ENCODE assay signal across 9 cellular contexts in genomic region chr17:64492481-64493109, GRCh38. TPM values are rescaled to one million over a fixed set of nuclear protein-coding genes. Genes with fewer than 3 reads are reported as not detected.
DNase-seq lines count a peak whose midpoint lies in the region; ATAC-seq and TF ChIP-seq lines count a peak whose summit lies in the region.
"Had no signal": no experiment of that assay in that cellular context is flagged by ENCODE, and none has a peak within 500 bp of the region (broad histone marks: within the 10 kb centered on the region; RNA-seq: fewer than 3 reads in every experiment).

No MANE protein-coding gene starts in this region.

- no peak overlapping the region for H3K9ac ChIP-seq in IMR-90 (ENCODE audit: low read depth, low read length)

- in situ Hi-C loops in IMR-90 (cut with MboI; ENCODE audit: low sequenced_read_pairs), result loop anchor here (5.0 kb wide), 2 partner anchors 70 to 170 kb away; no protein-coding TSS in a partner anchor

- intact Hi-C loops in IMR-90 (cut with micrococcal nuclease) (loop anchor here (5.0 kb wide), 2 partner anchors 170 to 185 kb away; no protein-coding TSS in a partner anchor), adrenal gland (cut with DNase I) (no loop called here), lower lobe of right lung (cut with DNase I) (no loop called here), uterus (cut with DNase I; ENCODE audit: low total_unique reads) (no loop called here)

- H3K4me2 ChIP-seq in IMR-90 (ENCODE audit: low read depth, low read length), result no peak overlapping the region

- BruUV-seq in IMR-90 (replicated peaks; lab: Mats Ljungman, UMichigan), result no TSS peak

- no peak overlapping the region for H2AK9ac ChIP-seq in IMR-90 (replicated peaks; ENCODE audit: low read depth, low read length, poor library complexity)

- no peak overlapping the region for H3K56ac ChIP-seq in IMR-90 (ENCODE audit: extremely low read depth, insufficient read depth, low read length)

- H2AFZ ChIP-seq in IMR-90 (replicated peaks; ENCODE audit: low read length, poor library complexity), result no peak overlapping the region

- H2BK15ac ChIP-seq in IMR-90 (ENCODE audit: low read depth, low read length), result no peak overlapping the region

- peaks cover 10 to 18% of the 10 kb centered on the region in 2 experiments; a peak in 3 of 4 replicates for H3K79me1 ChIP-seq in IMR-90 (ENCODE audit: low read depth in 1 of 2, low read length in 2 of 2)

- dilution Hi-C loops in IMR-90 (cut with HindIII; ENCODE audit: low sequenced_read_pairs, unreplicated experiment), result no loop called here

- no peak for TF ChIP-seq POLR2A in IMR-90 (IDR thresholded peaks at IDR 0.05; ENCODE audit: low read depth, low read length)
- TF ChIP-seq POLR2A in adrenal gland (IDR thresholded peaks at IDR 0.05), result no peak
- TF ChIP-seq POLR2A in uterus (IDR thresholded peaks at IDR 0.05), result no peak

- H4K91ac ChIP-seq in IMR-90 (ENCODE audit: insufficient read depth, low read depth, low read length), result no peak overlapping the region

- H3K4me3 ChIP-seq in IMR-90 (ENCODE audit: insufficient read depth, low read depth, low read length) (no peak overlapping the region), adrenal gland (no peak overlapping the region), lower lobe of right lung (no peak overlapping the region), uterus (no peak overlapping the region)
- H3K4me3 ChIP-seq: SJSA1 had no signal

- H3K18ac ChIP-seq in IMR-90 (ENCODE audit: low read depth, low read length), result no peak overlapping the region

- CTCF ChIA-PET in IMR-90 (lab: Yijun Ruan, JAX), result interaction anchor here (2.8 to 3.6 kb wide), 2 partner anchors 15 to 73 kb away, joined by 10 to 35 read pairs; no protein-coding TSS in a partner anchor

- no peak overlapping the region for H2BK20ac ChIP-seq in IMR-90 (ENCODE audit: low read depth, low read length)

- H3K4ac ChIP-seq in IMR-90 (ENCODE audit: low read depth, low read length), result no peak overlapping the region

- peaks cover 7% of the 10 kb centered on the region; the same call in 1 of the 2 replicates for H4K20me1 ChIP-seq in IMR-90 (ENCODE audit: insufficient read depth, low read length)

- no peak overlapping the region for H3K27ac ChIP-seq in IMR-90 (ENCODE audit: insufficient read depth, low read length)
- H3K27ac ChIP-seq in adrenal gland, result no peak overlapping the region
- no peak overlapping the region for H3K27ac ChIP-seq in lower lobe of right lung
- H3K27ac ChIP-seq in uterus, result no peak overlapping the region
- H3K27ac ChIP-seq: SJSA1 had no signal

- H2AK5ac ChIP-seq in IMR-90 (ENCODE audit: low read depth, low read length), result no peak overlapping the region

- 100% methylated on average over 1 of the region's 6 CpGs; no CpG with 5 or more reads in 1 of the 2 experiments for WGBS in IMR-90 (ENCODE audit: extremely low coverage in 2 of 2, insufficient read length in 1 of 2), 2 experiments
- WGBS in adrenal gland, 4 donors, result 79 to 84% (median 82%) methylated on average over 6 of the region's 6 CpGs

- DNase-seq in CD1c-positive myeloid dendritic cell (ENCODE audit: extremely low spot score) (peak; percentile 64), IMR-90 (no peak), adrenal gland (no peak), lower lobe of right lung (no peak), uterus (no peak), SIG-M5 (lab: John Stamatoyannopoulos, UW) (no peak), NCI-H226 (no peak), NCI-H774 (lab: John Stamatoyannopoulos, UW) (no peak)

- H3K27me3 ChIP-seq in IMR-90 (ENCODE audit: control insufficient read depth, insufficient read depth, low read length) (no peaks in the 10 kb centered on the region), adrenal gland (no peaks in the 10 kb centered on the region), lower lobe of right lung (ENCODE audit: low read depth) (no peaks in the 10 kb centered on the region), uterus (no peaks in the 10 kb centered on the region)
- H3K27me3 ChIP-seq: SJSA1 had no signal

- no peak overlapping the region for H4K5ac ChIP-seq in IMR-90 (ENCODE audit: low read depth, low read length)

- H3K4me1 ChIP-seq in IMR-90 (ENCODE audit: control insufficient read depth, insufficient read depth, low read length), result no peaks in the 10 kb centered on the region
- H3K4me1 ChIP-seq in adrenal gland (replicated peaks in 1 of 2), result peaks cover 21 to 35% of the 10 kb centered on the region in 2 donors
- peaks cover 29% of the 10 kb centered on the region for H3K4me1 ChIP-seq in lower lobe of right lung
- H3K4me1 ChIP-seq in uterus, result peaks cover 6 to 8% of the 10 kb centered on the region in 2 donors

- no peak overlapping the region for H3K23ac ChIP-seq in IMR-90 (ENCODE audit: low read depth, low read length)

- H3K14ac ChIP-seq in IMR-90 (replicated peaks; ENCODE audit: low read depth, low read length), result no peak overlapping the region

- H2BK120ac ChIP-seq in IMR-90 (ENCODE audit: low read depth, low read length), result no peak overlapping the region

- POLR2A ChIA-PET in IMR-90 (lab: Charles Lee; ENCODE audit: unreplicated experiment), result no interaction called here

- no peak for TF ChIP-seq RAD21 in IMR-90 (IDR thresholded peaks at IDR 0.05; ENCODE audit: low read length)

- H2BK5ac ChIP-seq in IMR-90 (ENCODE audit: low read depth, low read length, poor library complexity, severe bottlenecking), result no peak overlapping the region

- no peak overlapping the region for H4K8ac ChIP-seq in IMR-90 (ENCODE audit: low read depth in 2 of 2, low read length in 2 of 2)

- ATAC-seq in IMR-90 (ENCODE audit: low read depth), result no peak
- ATAC-seq in lower lobe of right lung, result no peak

- no peaks in the 10 kb centered on the region for H3K9me1 ChIP-seq in IMR-90 (ENCODE audit: insufficient read depth, low read length)

- TF ChIP-seq CTCF in IMR-90 (conservative IDR thresholded peaks at IDR 0.05; ENCODE audit: low read depth, low read length), result peak; percentile 45
- peak; percentile 27 to 61 (median 48) for TF ChIP-seq CTCF in adrenal gland (IDR thresholded peaks at IDR 0.05)
- TF ChIP-seq CTCF in lower lobe of right lung (IDR thresholded peaks at IDR 0.05), result peak; percentile 49
- TF ChIP-seq CTCF in uterus (IDR thresholded peaks at IDR 0.05), result peak in 2 of 4 experiments; percentile 35 to 41

- H3K9me3 ChIP-seq in IMR-90 (ENCODE audit: control insufficient read depth, insufficient read depth, low read length) (no peaks in the 10 kb centered on the region), adrenal gland (replicated peaks in 1 of 3) (no peaks in the 10 kb centered on the region), lower lobe of right lung (no peaks in the 10 kb centered on the region), uterus (no peaks in the 10 kb centered on the region)
- H3K9me3 ChIP-seq: SJSA1 had no signal

- H3K36me3 ChIP-seq in IMR-90 (ENCODE audit: control insufficient read depth, insufficient read depth, low read length) (peaks cover 15% of the 10 kb centered on the region), adrenal gland (replicated peaks in 1 of 2) (peaks cover 0 to 20% of the 10 kb centered on the region in 2 donors), lower lobe of right lung (peaks cover 60% of the 10 kb centered on the region), uterus (no peaks in the 10 kb centered on the region)

TF ChIP-seq in IMR-90, 13 proteins besides CTCF, POLR2A, EP300 and RAD21:
- TF ChIP-seq CEBPB (IDR thresholded peaks at IDR 0.05; ENCODE audit: low read depth, low read length), result peak; percentile 85
- no peak for TF ChIP-seq MAFK (IDR thresholded peaks at IDR 0.05; ENCODE audit: low read depth, low read length)

RNA-seq across cellular contexts. Expression of gene POLG2, which starts 4.3 kb away (rescaled TPM):
- total RNA-seq in IMR-90 (2012; rRNA removed) (7.0 and 9.2 TPM in 2 replicates), adrenal gland (10 to 100 TPM in 4 of 8 donors, 1 to 10 TPM in 4; 3.1 to 28.7 (median 8.9) TPM), lower lobe of right lung (12.0 TPM), uterus (10 to 100 TPM in 3 of 4 donors, 1 to 10 TPM in 1; 2.4 to 41.8 (median 17.8) TPM)
- polyA plus RNA-seq in IMR-90 (2012; rRNA removed) (6.6 and 7.7 TPM in 2 replicates), adrenal gland (10 to 100 TPM in 2 of 3 donors, 1 to 10 TPM in 1; 7.6 to 14.7 (median 11.1) TPM)
- polyA plus RNA-seq in IMR-90 (2012; cell fraction: cytosol; rRNA removed), result 1.7 and 3.1 TPM in 2 replicates
- polyA plus RNA-seq in IMR-90 (2012; cell fraction: nucleus; rRNA removed; ENCODE audit: low replicate concordance), result 5.9 and 26.6 TPM in 2 replicates

RNA-seq across cellular contexts. Expression of gene DDX5, which starts 13.5 kb away (rescaled TPM):
- total RNA-seq in IMR-90 (2012; rRNA removed), result 253 and 330 TPM in 2 replicates
- 781 and 848 TPM in 2 replicates for polyA plus RNA-seq in IMR-90 (2012; rRNA removed)
- polyA plus RNA-seq in IMR-90 (2012; cell fraction: cytosol; rRNA removed), result 975 and 1,133 TPM in 2 replicates
- polyA plus RNA-seq in IMR-90 (2012; cell fraction: nucleus; rRNA removed; ENCODE audit: low replicate concordance), result 2,426 and 5,868 TPM in 2 replicates
- total RNA-seq in adrenal gland, result 1,000 to 10,000 TPM in 4 of 8 donors, 100 to 1,000 TPM in 4; 315 to 1,846 (median 957) TPM
- polyA plus RNA-seq in adrenal gland, result 1,000 to 10,000 TPM in 2 of 3 donors, 100 to 1,000 TPM in 1; 829 to 1,098 (median 1,016) TPM
- total RNA-seq in lower lobe of right lung, result 964 TPM
- 100 to 1,000 TPM; 576 to 943 (median 602) TPM for total RNA-seq in uterus

RNA-seq across cellular contexts. Expression of gene CEP95, which starts 14.2 kb away (rescaled TPM):
- 6.1 and 13.3 TPM in 2 replicates for total RNA-seq in IMR-90 (2012; rRNA removed)
- 12.4 and 13.6 TPM in 2 replicates for polyA plus RNA-seq in IMR-90 (2012; rRNA removed)
- polyA plus RNA-seq in IMR-90 (2012; cell fraction: cytosol; rRNA removed), result 1.8 and 2.2 TPM in 2 replicates
- polyA plus RNA-seq in IMR-90 (2012; cell fraction: nucleus; rRNA removed; ENCODE audit: low replicate concordance), result 8.1 and 70.7 TPM in 2 replicates
- 10 to 100 TPM in 7 of 8 donors, 1 to 10 TPM in 1; 7.7 to 31.3 (median 18.3) TPM for total RNA-seq in adrenal gland
- polyA plus RNA-seq in adrenal gland, result 100 to 1,000 TPM in 1 of 3 donors, 10 to 100 TPM in 2; 23.8 to 114 (median 66.5) TPM
- total RNA-seq in lower lobe of right lung, result 34.2 TPM
- 10 to 100 TPM; 34.8 to 100.0 (median 69.8) TPM for total RNA-seq in uterus

RNA-seq across cellular contexts. Expression of gene MILR1, which starts 43.7 kb away (rescaled TPM):
- 0.36 and 0.56 TPM in 2 replicates for total RNA-seq in IMR-90 (2012; rRNA removed)
- polyA plus RNA-seq in IMR-90 (2012; rRNA removed), result 0.23 and 0.44 TPM in 2 replicates
- 0.05 and 1.2 TPM in 2 replicates for polyA plus RNA-seq in IMR-90 (2012; cell fraction: cytosol; rRNA removed)
- 0.18 and 0.78 TPM in 2 replicates for polyA plus RNA-seq in IMR-90 (2012; cell fraction: nucleus; rRNA removed; ENCODE audit: low replicate concordance)
- total RNA-seq in adrenal gland, result 10 to 100 TPM in 6 of 8 donors, 1 to 10 TPM in 2; 6.4 to 28.0 (median 19.2) TPM
- 10 to 100 TPM in 1 of 3 donors, 1 to 10 TPM in 2; 6.2 to 17.2 (median 9.1) TPM for polyA plus RNA-seq in adrenal gland
- total RNA-seq in lower lobe of right lung, result 19.6 TPM
- total RNA-seq in uterus, result 1 to 10 TPM in 3 of 4 donors, under 1 TPM in 1; 0.59 to 9.5 (median 3.8) TPM
- total RNA-seq: SJSA1 had no signal
